In the genomic region with DNA sequence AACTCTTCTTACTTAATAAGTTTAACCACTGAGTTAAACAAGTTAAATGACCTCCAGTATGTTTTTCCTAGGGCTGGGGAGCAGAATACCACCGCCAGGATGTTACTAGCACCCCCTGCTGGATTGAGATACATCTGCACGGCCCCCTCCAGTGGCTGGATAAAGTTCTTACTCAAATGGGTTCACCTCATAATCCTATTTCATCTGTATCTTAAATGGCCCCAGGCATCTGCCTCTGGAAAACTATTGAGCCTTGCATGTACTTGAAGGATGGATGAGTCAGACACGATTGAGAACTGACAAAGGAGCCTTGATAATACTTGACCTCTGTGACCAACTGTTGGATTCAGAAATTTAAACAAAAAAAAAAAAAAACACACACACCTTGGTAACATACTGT, we compare ENCODE assay signal across 8 cellular contexts.
DNase-seq lines count a peak whose midpoint lies in the region; ATAC-seq and TF ChIP-seq lines count a peak whose summit lies in the region.

No MANE protein-coding gene starts in this region.

- no peaks in the 10 kb centered on the region for H3K9me3 ChIP-seq in DOHH2 (ENCODE audit: control insufficient read depth, insufficient read depth, low read length)
- H3K9me3 ChIP-seq in heart left ventricle = no peaks in the 10 kb centered on the region

- peak; percentile 87 for ATAC-seq in GM21423 (IDR thresholded peaks at IDR 0.05; ENCODE audit: unreplicated experiment)
- peak; percentile 77 to 89 (median 87) for ATAC-seq in heart left ventricle

- DNase-seq in HS-27A (ENCODE audit: low read depth) = peak; percentile 35
- DNase-seq in RPMI8226 = peak; percentile 64
- DNase-seq in activated naive CD4-positive, alpha-beta T cell treated with anti-CD3 and anti-CD28 coated beads, Interleukin-2, amount 50 U/mL, for 16 hours = peak; percentile 51
- DNase-seq in heart left ventricle = peak in 4 of 5 donors; percentile 41 to 57 (median 46)
- peak; percentile 41 for DNase-seq in retina
- DNase-seq in 8988T = no peak

- H3K27me3 ChIP-seq in DOHH2 (ENCODE audit: control insufficient read depth, low read length) = no peaks in the 10 kb centered on the region
- H3K27me3 ChIP-seq in heart left ventricle = no peaks in the 10 kb centered on the region

- 15 to 18% (median 16%) methylated on average over 3 of the region's 3 CpGs for WGBS in heart left ventricle, 4 donors

- TF ChIP-seq POLR2A in heart left ventricle (IDR thresholded peaks at IDR 0.05) = no peak

- H3K36me3 ChIP-seq in DOHH2 (ENCODE audit: control insufficient read depth, low read length) = peaks cover 74% of the 10 kb centered on the region
- peaks cover 0 to 65% (median 17%) of the 10 kb centered on the region in 9 donors for H3K36me3 ChIP-seq in heart left ventricle

- no peak overlapping the region for H3K4me3 ChIP-seq in DOHH2 (ENCODE audit: low read length)
- H3K4me3 ChIP-seq in heart left ventricle = no peak overlapping the region

- no peak overlapping the region for H3K27ac ChIP-seq in DOHH2 (ENCODE audit: low read depth, low read length)
- H3K27ac ChIP-seq in heart left ventricle = no peak overlapping the region

- peak overlapping the region; percentile 27; the same call in 1 of the 2 replicates for H3K4me2 ChIP-seq in DOHH2 (ENCODE audit: low read length)

- intact Hi-C loops in heart left ventricle (cut with DNase I) = loop anchor here (2.0 to 10.0 kb wide), 11 partner anchors 57 to 403 kb away; partner anchors contain the start of genes SMAD1 (in 4 of the 10) and MMAA (in 2 of the 10)

- TF ChIP-seq CTCF in DOHH2 (IDR thresholded peaks at IDR 0.05; ENCODE audit: low read depth, low read length, poor library complexity, severe bottlenecking) = peak; percentile 96
- peak; percentile 75 to 96 (median 86) for TF ChIP-seq CTCF in heart left ventricle (IDR thresholded peaks at IDR 0.05)

- H3F3A ChIP-seq in DOHH2 (ENCODE audit: control insufficient read depth, insufficient read depth) = peaks cover 7% of the 10 kb centered on the region

- H3K4me1 ChIP-seq in DOHH2 (ENCODE audit: control insufficient read depth, low read length) = peaks cover 52% of the 10 kb centered on the region
- H3K4me1 ChIP-seq in heart left ventricle = no peaks in the 10 kb centered on the region

- peaks cover 3% of the 10 kb centered on the region; the same call in 1 of the 2 replicates for H3K79me2 ChIP-seq in DOHH2 (ENCODE audit: control insufficient read depth, low read length)

- H4K20me1 ChIP-seq in DOHH2 (ENCODE audit: control insufficient read depth, insufficient read depth, low read depth, low read length) = no peaks in the 10 kb centered on the region

- no peaks in the 10 kb centered on the region for H3K9me2 ChIP-seq in DOHH2 (replicated peaks; ENCODE audit: control insufficient read depth, low read length)
